ENCODE assay signal across 1 cellular context in genomic region chr12:11026118-11026517, GRCh38.
TF ChIP-seq lines count a peak whose summit lies in the region.

No MANE protein-coding gene starts in this region.

TF ChIP-seq in GM23338, 12 proteins besides CTCF, POLR2A, EP300 and RAD21 (continued from another document):
- TF ChIP-seq, protein P1, sequence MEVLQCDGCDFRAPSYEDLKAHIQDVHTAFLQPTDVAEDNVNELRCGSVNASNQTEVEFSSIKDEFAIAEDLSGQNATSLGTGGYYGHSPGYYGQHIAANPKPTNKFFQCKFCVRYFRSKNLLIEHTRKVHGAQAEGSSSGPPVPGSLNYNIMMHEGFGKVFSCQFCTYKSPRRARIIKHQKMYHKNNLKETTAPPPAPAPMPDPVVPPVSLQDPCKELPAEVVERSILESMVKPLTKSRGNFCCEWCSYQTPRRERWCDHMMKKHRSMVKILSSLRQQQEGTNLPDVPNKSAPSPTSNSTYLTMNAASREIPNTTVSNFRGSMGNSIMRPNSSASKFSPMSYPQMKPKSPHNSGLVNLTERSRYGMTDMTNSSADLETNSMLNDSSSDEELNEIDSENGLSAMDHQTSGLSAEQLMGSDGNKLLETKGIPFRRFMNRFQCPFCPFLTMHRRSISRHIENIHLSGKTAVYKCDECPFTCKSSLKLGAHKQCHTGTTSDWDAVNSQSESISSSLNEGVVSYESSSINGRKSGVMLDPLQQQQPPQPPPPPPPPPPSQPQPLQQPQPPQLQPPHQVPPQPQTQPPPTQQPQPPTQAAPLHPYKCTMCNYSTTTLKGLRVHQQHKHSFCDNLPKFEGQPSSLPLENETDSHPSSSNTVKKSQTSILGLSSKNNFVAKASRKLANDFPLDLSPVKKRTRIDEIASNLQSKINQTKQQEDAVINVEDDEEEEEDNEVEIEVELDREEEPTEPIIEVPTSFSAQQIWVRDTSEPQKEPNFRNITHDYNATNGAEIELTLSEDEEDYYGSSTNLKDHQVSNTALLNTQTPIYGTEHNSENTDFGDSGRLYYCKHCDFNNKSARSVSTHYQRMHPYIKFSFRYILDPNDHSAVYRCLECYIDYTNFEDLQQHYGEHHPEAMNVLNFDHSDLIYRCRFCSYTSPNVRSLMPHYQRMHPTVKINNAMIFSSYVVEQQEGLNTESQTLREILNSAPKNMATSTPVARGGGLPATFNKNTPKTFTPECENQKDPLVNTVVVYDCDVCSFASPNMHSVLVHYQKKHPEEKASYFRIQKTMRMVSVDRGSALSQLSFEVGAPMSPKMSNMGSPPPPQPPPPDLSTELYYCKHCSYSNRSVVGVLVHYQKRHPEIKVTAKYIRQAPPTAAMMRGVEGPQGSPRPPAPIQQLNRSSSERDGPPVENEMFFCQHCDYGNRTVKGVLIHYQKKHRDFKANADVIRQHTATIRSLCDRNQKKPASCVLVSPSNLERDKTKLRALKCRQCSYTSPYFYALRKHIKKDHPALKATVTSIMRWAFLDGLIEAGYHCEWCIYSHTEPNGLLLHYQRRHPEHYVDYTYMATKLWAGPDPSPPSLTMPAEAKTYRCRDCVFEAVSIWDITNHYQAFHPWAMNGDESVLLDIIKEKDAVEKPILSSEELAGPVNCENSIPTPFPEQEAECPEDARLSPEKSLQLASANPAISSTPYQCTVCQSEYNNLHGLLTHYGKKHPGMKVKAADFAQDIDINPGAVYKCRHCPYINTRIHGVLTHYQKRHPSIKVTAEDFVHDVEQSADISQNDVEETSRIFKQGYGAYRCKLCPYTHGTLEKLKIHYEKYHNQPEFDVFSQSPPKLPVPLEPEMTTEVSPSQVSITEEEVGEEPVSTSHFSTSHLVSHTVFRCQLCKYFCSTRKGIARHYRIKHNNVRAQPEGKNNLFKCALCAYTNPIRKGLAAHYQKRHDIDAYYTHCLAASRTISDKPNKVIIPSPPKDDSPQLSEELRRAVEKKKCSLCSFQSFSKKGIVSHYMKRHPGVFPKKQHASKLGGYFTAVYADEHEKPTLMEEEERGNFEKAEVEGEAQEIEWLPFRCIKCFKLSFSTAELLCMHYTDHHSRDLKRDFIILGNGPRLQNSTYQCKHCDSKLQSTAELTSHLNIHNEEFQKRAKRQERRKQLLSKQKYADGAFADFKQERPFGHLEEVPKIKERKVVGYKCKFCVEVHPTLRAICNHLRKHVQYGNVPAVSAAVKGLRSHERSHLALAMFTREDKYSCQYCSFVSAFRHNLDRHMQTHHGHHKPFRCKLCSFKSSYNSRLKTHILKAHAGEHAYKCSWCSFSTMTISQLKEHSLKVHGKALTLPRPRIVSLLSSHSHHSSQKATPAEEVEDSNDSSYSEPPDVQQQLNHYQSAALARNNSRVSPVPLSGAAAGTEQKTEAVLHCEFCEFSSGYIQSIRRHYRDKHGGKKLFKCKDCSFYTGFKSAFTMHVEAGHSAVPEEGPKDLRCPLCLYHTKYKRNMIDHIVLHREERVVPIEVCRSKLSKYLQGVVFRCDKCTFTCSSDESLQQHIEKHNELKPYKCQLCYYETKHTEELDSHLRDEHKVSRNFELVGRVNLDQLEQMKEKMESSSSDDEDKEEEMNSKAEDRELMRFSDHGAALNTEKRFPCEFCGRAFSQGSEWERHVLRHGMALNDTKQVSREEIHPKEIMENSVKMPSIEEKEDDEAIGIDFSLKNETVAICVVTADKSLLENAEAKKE (CRISPR knock-in tag; IDR thresholded peaks at IDR 0.05), result no peak
- TF ChIP-seq, protein P2, sequence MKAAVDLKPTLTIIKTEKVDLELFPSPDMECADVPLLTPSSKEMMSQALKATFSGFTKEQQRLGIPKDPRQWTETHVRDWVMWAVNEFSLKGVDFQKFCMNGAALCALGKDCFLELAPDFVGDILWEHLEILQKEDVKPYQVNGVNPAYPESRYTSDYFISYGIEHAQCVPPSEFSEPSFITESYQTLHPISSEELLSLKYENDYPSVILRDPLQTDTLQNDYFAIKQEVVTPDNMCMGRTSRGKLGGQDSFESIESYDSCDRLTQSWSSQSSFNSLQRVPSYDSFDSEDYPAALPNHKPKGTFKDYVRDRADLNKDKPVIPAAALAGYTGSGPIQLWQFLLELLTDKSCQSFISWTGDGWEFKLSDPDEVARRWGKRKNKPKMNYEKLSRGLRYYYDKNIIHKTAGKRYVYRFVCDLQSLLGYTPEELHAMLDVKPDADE (IDR thresholded peaks at IDR 0.05), result no peak
- TF ChIP-seq ZNF331 (CRISPR knock-in tag; IDR thresholded peaks at IDR 0.05; ENCODE audit: low read depth) (no peak), CREB1 (CRISPR knock-in tag; IDR thresholded peaks at IDR 0.05; ENCODE audit: low read depth) (no peak), NANOG (IDR thresholded peaks at IDR 0.05; ENCODE audit: borderline replicate concordance) (no peak), POLR2AphosphoS5 (IDR thresholded peaks at IDR 0.05; ENCODE audit: low read depth) (no peak), EZH2phosphoT487 (IDR thresholded peaks at IDR 0.05; ENCODE audit: unreplicated experiment) (no peak)
- TF ChIP-seq, protein P3, sequence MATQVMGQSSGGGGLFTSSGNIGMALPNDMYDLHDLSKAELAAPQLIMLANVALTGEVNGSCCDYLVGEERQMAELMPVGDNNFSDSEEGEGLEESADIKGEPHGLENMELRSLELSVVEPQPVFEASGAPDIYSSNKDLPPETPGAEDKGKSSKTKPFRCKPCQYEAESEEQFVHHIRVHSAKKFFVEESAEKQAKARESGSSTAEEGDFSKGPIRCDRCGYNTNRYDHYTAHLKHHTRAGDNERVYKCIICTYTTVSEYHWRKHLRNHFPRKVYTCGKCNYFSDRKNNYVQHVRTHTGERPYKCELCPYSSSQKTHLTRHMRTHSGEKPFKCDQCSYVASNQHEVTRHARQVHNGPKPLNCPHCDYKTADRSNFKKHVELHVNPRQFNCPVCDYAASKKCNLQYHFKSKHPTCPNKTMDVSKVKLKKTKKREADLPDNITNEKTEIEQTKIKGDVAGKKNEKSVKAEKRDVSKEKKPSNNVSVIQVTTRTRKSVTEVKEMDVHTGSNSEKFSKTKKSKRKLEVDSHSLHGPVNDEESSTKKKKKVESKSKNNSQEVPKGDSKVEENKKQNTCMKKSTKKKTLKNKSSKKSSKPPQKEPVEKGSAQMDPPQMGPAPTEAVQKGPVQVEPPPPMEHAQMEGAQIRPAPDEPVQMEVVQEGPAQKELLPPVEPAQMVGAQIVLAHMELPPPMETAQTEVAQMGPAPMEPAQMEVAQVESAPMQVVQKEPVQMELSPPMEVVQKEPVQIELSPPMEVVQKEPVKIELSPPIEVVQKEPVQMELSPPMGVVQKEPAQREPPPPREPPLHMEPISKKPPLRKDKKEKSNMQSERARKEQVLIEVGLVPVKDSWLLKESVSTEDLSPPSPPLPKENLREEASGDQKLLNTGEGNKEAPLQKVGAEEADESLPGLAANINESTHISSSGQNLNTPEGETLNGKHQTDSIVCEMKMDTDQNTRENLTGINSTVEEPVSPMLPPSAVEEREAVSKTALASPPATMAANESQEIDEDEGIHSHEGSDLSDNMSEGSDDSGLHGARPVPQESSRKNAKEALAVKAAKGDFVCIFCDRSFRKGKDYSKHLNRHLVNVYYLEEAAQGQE (IDR thresholded peaks at IDR 0.05; ENCODE audit: unreplicated experiment), result no peak
